Comparison of ENCODE assay signal across 29 cellular contexts in the genomic region with DNA sequence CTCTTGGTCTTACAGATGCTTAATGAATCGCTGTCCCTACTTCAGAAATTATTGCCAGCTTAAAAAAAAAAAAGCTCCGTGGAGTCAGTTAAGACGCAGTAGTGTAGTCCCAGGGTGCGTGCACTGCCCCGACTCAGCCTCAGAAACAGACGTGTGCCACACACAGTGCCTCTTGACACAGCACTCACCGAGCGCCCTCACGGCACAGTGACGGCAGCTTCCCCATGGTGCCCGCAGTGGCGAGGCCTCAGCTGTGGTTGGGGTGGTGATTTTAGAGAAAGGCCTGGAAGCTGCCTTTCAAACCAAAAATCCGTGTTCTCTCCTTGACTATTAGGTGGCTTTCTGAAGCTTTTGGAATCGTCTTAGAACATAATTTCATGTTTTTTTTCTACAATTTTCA. TPM values are rescaled to one million over a fixed set of nuclear protein-coding genes. Genes with fewer than 3 reads are reported as not detected.
"Had no signal": no experiment of that assay in that cellular context is flagged by ENCODE, and none has a peak within 500 bp of the region (broad histone marks: within the 10 kb centered on the region; RNA-seq: fewer than 3 reads in every experiment).

No MANE protein-coding gene starts in this region.

- H3K4me1 Mint-ChIP-seq: nephron progenitor cell, neural progenitor cell had no signal

- H3K27me3 Mint-ChIP-seq: naive B cell; progenitor cell of endocrine pancreas; stimulated activated memory B cell treated with anti-CD40 and anti-IgM and Interleukin-4, amounts not matched to agents 10 μg/mL and 1 μg/mL and 100 μg/mL, for 72 hours had no signal

- H3K27me3 ChIP-seq: neural progenitor cell, neutrophil, ovary, right atrium auricular region, right lobe of liver, stomach, testis, thyroid gland, transverse colon, upper lobe of left lung, vagina had no signal

- H3K4me3 Mint-ChIP-seq: immature natural killer cell; mesothelial cell of epicardium; natural killer cell; nephron progenitor cell; neural progenitor cell; stimulated activated memory B cell treated with anti-CD40 and anti-IgM and Interleukin-4, amounts not matched to agents 10 μg/mL and 1 μg/mL and 100 μg/mL, for 72 hours had no signal

- H3K36me3 ChIP-seq: neural progenitor cell, ovary had no signal

- H3K9me3 Mint-ChIP-seq: immature natural killer cell; mesothelial cell of epicardium; naive B cell; natural killer cell; nephron progenitor cell; neural progenitor cell; stimulated activated memory B cell treated with anti-CD40 and anti-IgM and Interleukin-4, amounts not matched to agents 10 μg/mL and 1 μg/mL and 100 μg/mL, for 72 hours had no signal

- H3K27ac ChIP-seq: left ventricle myocardium inferior, neural progenitor cell, neutrophil, ovary, right atrium auricular region, right lobe of liver, stomach, testis, thyroid gland, transverse colon, upper lobe of left lung, vagina had no signal

- ATAC-seq: natural killer cell; right lobe of liver; stimulated activated memory B cell treated with anti-CD40 and anti-IgM and Interleukin-4, amounts not matched to agents 10 μg/mL and 1 μg/mL and 100 μg/mL, for 72 hours; stimulated activated naive CD8-positive, alpha-beta T cell treated with anti-CD3 and anti-CD28 coated beads, Interleukin-15, Interleukin-2, amounts not matched to agents 100 U/mL and 50 U/mL, for 24 hours had no signal

- DNase-seq: hypothalamus; immature natural killer cell; left ventricle myocardium inferior; mesendoderm; naive B cell; natural killer cell; nephron progenitor cell; occipital lobe; ovary; right lobe of liver; stimulated activated CD4-positive, alpha-beta T cell treated with anti-CD3 and anti-CD28 coated beads, Interleukin-1b, Interleukin-23, amount 100 ng/mL, for 48 hours; stimulated activated CD4-positive, alpha-beta T cell treated with anti-CD3 and anti-CD28 coated beads, Interleukin-2, amount 100 ng/mL, for 48 hours; stimulated activated CD4-positive, alpha-beta T cell treated with anti-CD3 and anti-CD28 coated beads, Interleukin-4, amount 100 ng/mL, for 4 hours; stimulated activated CD8-positive, alpha-beta memory T cell treated with anti-CD3 and anti-CD28 coated beads, Interleukin-4, amount 100 ng/mL, for 48 hours; stimulated activated naive CD8-positive, alpha-beta T cell treated with anti-CD3 and anti-CD28 coated beads, Interleukin-15, Interleukin-2, amounts not matched to agents 100 U/mL and 50 U/mL, for 24 hours; stomach; testis; thyroid gland; transverse colon; upper lobe of left lung had no signal

- H3K4me3 ChIP-seq: left ventricle myocardium inferior, lung, neural progenitor cell, ovary, right atrium auricular region, right lobe of liver, smooth muscle cell, stomach, testis, thyroid gland, transverse colon, upper lobe of left lung, vagina had no signal

- H3K4me1 ChIP-seq: neural progenitor cell, right atrium auricular region, right lobe of liver, stomach, thyroid gland, transverse colon, upper lobe of left lung, vagina had no signal

- H3K27ac Mint-ChIP-seq: immature natural killer cell; mesothelial cell of epicardium; nephron progenitor cell; neural progenitor cell; progenitor cell of endocrine pancreas; stimulated activated memory B cell treated with anti-CD40 and anti-IgM and Interleukin-4, amounts not matched to agents 10 μg/mL and 1 μg/mL and 100 μg/mL, for 72 hours had no signal

- H3K9me3 ChIP-seq: left ventricle myocardium inferior, neutrophil, ovary, right atrium auricular region, right lobe of liver, stomach, testis, thyroid gland, transverse colon, upper lobe of left lung, vagina had no signal

RNA-seq across cellular contexts. Expression of a gene that starts 35.9 kb away (rescaled TPM):
- polyA plus RNA-seq: immature natural killer cell had no signal
